In genomic region chr1:1210726-1211540, GRCh38 we compare ENCODE assay signal across 11 cellular contexts. TPM values are rescaled to one million over a fixed set of nuclear protein-coding genes. Genes with fewer than 3 reads are reported as not detected.
DNase-seq lines count a peak whose midpoint lies in the region; TF ChIP-seq lines count a peak whose summit lies in the region.
"Had no signal": no experiment of that assay in that cellular context is flagged by ENCODE, and none has a peak within 500 bp of the region (broad histone marks: within the 10 kb centered on the region; RNA-seq: fewer than 3 reads in every experiment).

No MANE protein-coding gene starts in this region.

- peaks cover 47% of the 10 kb centered on the region for H3K36me3 Mint-ChIP-seq in activated CD4-positive, alpha-beta T cell treated with anti-CD3 and anti-CD28 coated beads, Interleukin-2, amount 10 ng/mL, durations not matched to agents 24 days and 14 days (ENCODE audit: low read depth)
- H3K36me3 Mint-ChIP-seq in activated T-helper 1 cell treated with anti-CD3 and anti-CD28 coated beads, Interleukin-12 subunit alpha, Interleukin-12 subunit beta, Interleukin-2, Interleukin-4 antibody, amounts not matched to agents 30 ng/mL and 10 ng/mL and 1 ng/mL, durations not matched to agents 14 hours and 24 hours and 36 hours (ENCODE audit: low read depth): peaks cover 12% of the 10 kb centered on the region
- H3K36me3 Mint-ChIP-seq in neural progenitor cell: no peaks in the 10 kb centered on the region

- peak overlapping the region; percentile 77 for H3K4me3 Mint-ChIP-seq in activated CD4-positive, alpha-beta T cell treated with anti-CD3 and anti-CD28 coated beads, Interleukin-2, amount 10 ng/mL, durations not matched to agents 24 days and 14 days
- peak overlapping the region; percentile 80 for H3K4me3 Mint-ChIP-seq in activated T-helper 1 cell treated with anti-CD3 and anti-CD28 coated beads, Interleukin-12 subunit alpha, Interleukin-12 subunit beta, Interleukin-2, Interleukin-4 antibody, amounts not matched to agents 30 ng/mL and 10 ng/mL and 1 ng/mL, durations not matched to agents 14 hours and 24 hours and 36 hours
- peak overlapping the region; percentile 46 for H3K4me3 Mint-ChIP-seq in neural progenitor cell
- H3K4me3 Mint-ChIP-seq: neural crest cell had no signal

- no peak overlapping the region for H3K4me3 ChIP-seq in neural progenitor cell
- no peak overlapping the region for H3K4me3 ChIP-seq in vagina

- H3K4me1 ChIP-seq in neural progenitor cell: no peaks in the 10 kb centered on the region
- H3K4me1 ChIP-seq in vagina: peaks cover 48% of the 10 kb centered on the region

- H3K4me2 ChIP-seq in neural progenitor cell: no peak overlapping the region

- H4K20me1 ChIP-seq in neural progenitor cell (ENCODE audit: low read depth): no peaks in the 10 kb centered on the region

- H3K4me1 Mint-ChIP-seq in activated CD4-positive, alpha-beta T cell treated with anti-CD3 and anti-CD28 coated beads, Interleukin-2, amount 10 ng/mL, durations not matched to agents 24 days and 14 days: peaks cover 44% of the 10 kb centered on the region
- peaks cover 42% of the 10 kb centered on the region for H3K4me1 Mint-ChIP-seq in activated T-helper 1 cell treated with anti-CD3 and anti-CD28 coated beads, Interleukin-12 subunit alpha, Interleukin-12 subunit beta, Interleukin-2, Interleukin-4 antibody, amounts not matched to agents 30 ng/mL and 10 ng/mL and 1 ng/mL, durations not matched to agents 14 hours and 24 hours and 36 hours (ENCODE audit: low read depth)
- no peaks in the 10 kb centered on the region for H3K4me1 Mint-ChIP-seq in neural progenitor cell

- no peak for DNase-seq in activated CD4-positive, alpha-beta T cell treated with anti-CD3 and anti-CD28 coated beads, Interleukin-2, amount 10 ng/mL, durations not matched to agents 24 days and 14 days
- DNase-seq in activated CD4-positive, alpha-beta T cell treated with anti-CD3 and anti-CD28 coated beads, Interleukin-2, amount 50 U/mL, for 4 hours: no peak
- no peak for DNase-seq in activated T-helper 1 cell treated with anti-CD3 and anti-CD28 coated beads, Interleukin-12 subunit alpha, Interleukin-12 subunit beta, Interleukin-2, Interleukin-4 antibody, amounts not matched to agents 30 ng/mL and 10 ng/mL and 1 ng/mL, durations not matched to agents 14 hours and 24 hours and 36 hours (ENCODE audit: low spot score)
- DNase-seq in neural progenitor cell (ENCODE audit: low spot score) (no peak), vagina (ENCODE audit: extremely low spot score in 2 of 2) (no peak), cerebellar nuclear complex (lab: John Stamatoyannopoulos, UW) (no peak)
- DNase-seq: cortex of kidney, kidney glomerular epithelial cell had no signal

- H3F3A ChIP-seq in neural progenitor cell (ENCODE audit: low read depth): no peaks in the 10 kb centered on the region

- no peak for TF ChIP-seq CTCF in neural progenitor cell (IDR thresholded peaks at IDR 0.05)
- no peak for TF ChIP-seq CTCF in vagina (IDR thresholded peaks at IDR 0.05)

- no peak for TF ChIP-seq POLR2A in vagina (IDR thresholded peaks at IDR 0.05)

- H3K79me2 ChIP-seq in neural progenitor cell (ENCODE audit: low read depth): no peaks in the 10 kb centered on the region

- H3K9me3 ChIP-seq in neural progenitor cell (ENCODE audit: low read depth) (no peaks in the 10 kb centered on the region), vagina (no peaks in the 10 kb centered on the region)

- H2AFZ ChIP-seq in neural progenitor cell (replicated peaks): no peak overlapping the region

- peak overlapping the region; percentile 70 for H3K27ac Mint-ChIP-seq in activated CD4-positive, alpha-beta T cell treated with anti-CD3 and anti-CD28 coated beads, Interleukin-2, amount 10 ng/mL, durations not matched to agents 24 days and 14 days
- peak overlapping the region; percentile 31 for H3K27ac Mint-ChIP-seq in activated T-helper 1 cell treated with anti-CD3 and anti-CD28 coated beads, Interleukin-12 subunit alpha, Interleukin-12 subunit beta, Interleukin-2, Interleukin-4 antibody, amounts not matched to agents 30 ng/mL and 10 ng/mL and 1 ng/mL, durations not matched to agents 14 hours and 24 hours and 36 hours
- H3K27ac Mint-ChIP-seq in neural progenitor cell: no peak overlapping the region

- H3K27ac ChIP-seq in neural progenitor cell: no peak overlapping the region
- no peak overlapping the region for H3K27ac ChIP-seq in vagina

- no peaks in the 10 kb centered on the region for H3K36me3 ChIP-seq in neural progenitor cell
- H3K36me3 ChIP-seq in vagina: no peaks in the 10 kb centered on the region

- no peaks in the 10 kb centered on the region for H3K9me3 Mint-ChIP-seq in activated CD4-positive, alpha-beta T cell treated with anti-CD3 and anti-CD28 coated beads, Interleukin-2, amount 10 ng/mL, durations not matched to agents 24 days and 14 days
- no peaks in the 10 kb centered on the region for H3K9me3 Mint-ChIP-seq in activated T-helper 1 cell treated with anti-CD3 and anti-CD28 coated beads, Interleukin-12 subunit alpha, Interleukin-12 subunit beta, Interleukin-2, Interleukin-4 antibody, amounts not matched to agents 30 ng/mL and 10 ng/mL and 1 ng/mL, durations not matched to agents 14 hours and 24 hours and 36 hours
- H3K9me3 Mint-ChIP-seq in neural progenitor cell: no peaks in the 10 kb centered on the region
- H3K9me3 Mint-ChIP-seq: neural crest cell had no signal

- no peaks in the 10 kb centered on the region for H3K27me3 Mint-ChIP-seq in activated CD4-positive, alpha-beta T cell treated with anti-CD3 and anti-CD28 coated beads, Interleukin-2, amount 10 ng/mL, durations not matched to agents 24 days and 14 days
- H3K27me3 Mint-ChIP-seq in activated T-helper 1 cell treated with anti-CD3 and anti-CD28 coated beads, Interleukin-12 subunit alpha, Interleukin-12 subunit beta, Interleukin-2, Interleukin-4 antibody, amounts not matched to agents 30 ng/mL and 10 ng/mL and 1 ng/mL, durations not matched to agents 14 hours and 24 hours and 36 hours (ENCODE audit: insufficient read depth): no peaks in the 10 kb centered on the region
- H3K27me3 Mint-ChIP-seq in neural progenitor cell (ENCODE audit: insufficient read depth, low read depth): peaks cover 9% of the 10 kb centered on the region

- no peak overlapping the region for H3K9ac ChIP-seq in neural progenitor cell

- intact Hi-C loops in activated CD4-positive, alpha-beta T cell treated with anti-CD3 and anti-CD28 coated beads, Interleukin-2, amount 10 ng/mL, durations not matched to agents 24 days and 14 days (cut with micrococcal nuclease): loop anchor here (10.0 kb wide), 1 partner anchor 196 kb away; the partner anchor contains the start of gene ISG15
- intact Hi-C loops in activated T-helper 1 cell treated with anti-CD3 and anti-CD28 coated beads, Interleukin-12 subunit alpha, Interleukin-12 subunit beta, Interleukin-2, Interleukin-4 antibody, amounts not matched to agents 30 ng/mL and 10 ng/mL and 1 ng/mL, durations not matched to agents 14 hours and 24 hours and 36 hours (cut with micrococcal nuclease): no loop called here
- intact Hi-C loops in vagina (cut with DNase I): no loop called here

- H3K27me3 ChIP-seq in neural progenitor cell: peaks cover 21% of the 10 kb centered on the region
- H3K27me3 ChIP-seq in vagina: no peaks in the 10 kb centered on the region

RNA-seq across cellular contexts. Expression of gene TNFRSF4, which starts 3.0 kb away (rescaled TPM):
- total RNA-seq in activated CD4-positive, alpha-beta T cell treated with anti-CD3 and anti-CD28 coated beads, Interleukin-2, amount 10 ng/mL, durations not matched to agents 24 days and 14 days: 692 and 702 TPM in 2 replicates
- total RNA-seq in activated T-helper 1 cell treated with anti-CD3 and anti-CD28 coated beads, Interleukin-12 subunit alpha, Interleukin-12 subunit beta, Interleukin-2, Interleukin-4 antibody, amounts not matched to agents 30 ng/mL and 10 ng/mL and 1 ng/mL, durations not matched to agents 14 hours and 24 hours and 36 hours: 788 and 811 TPM in 2 replicates
- total RNA-seq in neural progenitor cell (ENCODE audit: low replicate concordance): 0.09 TPM in 1 of 2 replicates, not detected in the other
- total RNA-seq in vagina: not detected
- total RNA-seq: MCF 10A had no signal

RNA-seq across cellular contexts. Expression of gene TNFRSF18, which starts 4.5 kb away (rescaled TPM):
- 250 and 254 TPM in 2 replicates for total RNA-seq in activated CD4-positive, alpha-beta T cell treated with anti-CD3 and anti-CD28 coated beads, Interleukin-2, amount 10 ng/mL, durations not matched to agents 24 days and 14 days
- total RNA-seq in activated T-helper 1 cell treated with anti-CD3 and anti-CD28 coated beads, Interleukin-12 subunit alpha, Interleukin-12 subunit beta, Interleukin-2, Interleukin-4 antibody, amounts not matched to agents 30 ng/mL and 10 ng/mL and 1 ng/mL, durations not matched to agents 14 hours and 24 hours and 36 hours: 350 and 356 TPM in 2 replicates
- total RNA-seq in neural progenitor cell (ENCODE audit: low replicate concordance) (not detected in 2 replicates), vagina (4.4 TPM)
- total RNA-seq: fibroblast of villous mesenchyme, MCF 10A, neural crest cell had no signal

RNA-seq across cellular contexts. Expression of gene SDF4, which starts 20.9 kb away (rescaled TPM):
- total RNA-seq in activated CD4-positive, alpha-beta T cell treated with anti-CD3 and anti-CD28 coated beads, Interleukin-2, amount 10 ng/mL, durations not matched to agents 24 days and 14 days: 175 and 194 TPM in 2 replicates
- 202 TPM in 2 replicates for total RNA-seq in activated T-helper 1 cell treated with anti-CD3 and anti-CD28 coated beads, Interleukin-12 subunit alpha, Interleukin-12 subunit beta, Interleukin-2, Interleukin-4 antibody, amounts not matched to agents 30 ng/mL and 10 ng/mL and 1 ng/mL, durations not matched to agents 14 hours and 24 hours and 36 hours
- 16.6 and 43.4 TPM in 2 replicates for total RNA-seq in neural progenitor cell (ENCODE audit: low replicate concordance)
- total RNA-seq in vagina: 74.2 TPM

RNA-seq across cellular contexts. Expression of gene B3GALT6, which starts 21.1 kb away (rescaled TPM):
- 42.5 and 43.2 TPM in 2 replicates for total RNA-seq in activated CD4-positive, alpha-beta T cell treated with anti-CD3 and anti-CD28 coated beads, Interleukin-2, amount 10 ng/mL, durations not matched to agents 24 days and 14 days
- 45.9 and 46.3 TPM in 2 replicates for total RNA-seq in activated T-helper 1 cell treated with anti-CD3 and anti-CD28 coated beads, Interleukin-12 subunit alpha, Interleukin-12 subunit beta, Interleukin-2, Interleukin-4 antibody, amounts not matched to agents 30 ng/mL and 10 ng/mL and 1 ng/mL, durations not matched to agents 14 hours and 24 hours and 36 hours
- total RNA-seq in neural progenitor cell (ENCODE audit: low replicate concordance) (15.8 and 32.4 TPM in 2 replicates), vagina (11.0 TPM)

RNA-seq across cellular contexts. Expression of gene C1QTNF12, which starts 35.6 kb away (rescaled TPM):
- total RNA-seq in activated CD4-positive, alpha-beta T cell treated with anti-CD3 and anti-CD28 coated beads, Interleukin-2, amount 10 ng/mL, durations not matched to agents 24 days and 14 days: 1.3 and 2.8 TPM in 2 replicates
- total RNA-seq in activated T-helper 1 cell treated with anti-CD3 and anti-CD28 coated beads, Interleukin-12 subunit alpha, Interleukin-12 subunit beta, Interleukin-2, Interleukin-4 antibody, amounts not matched to agents 30 ng/mL and 10 ng/mL and 1 ng/mL, durations not matched to agents 14 hours and 24 hours and 36 hours: 2.2 and 4.1 TPM in 2 replicates
- total RNA-seq in neural progenitor cell (ENCODE audit: low replicate concordance) (0.28 and 2.1 TPM in 2 replicates), vagina (not detected)

Comparison
In these comparisons a context has a peak if more than half of its experiments do, and no peak if none do; other contexts are left out.
1. RNA of gene TNFRSF4, which starts 3.0 kb away (total RNA-seq): 788 to 811 TPM in activated T-helper 1 cell treated with anti-CD3 and anti-CD28 coated beads, Interleukin-12 subunit alpha, Interleukin-12 subunit beta, Interleukin-2, Interleukin-4 antibody, amounts not matched to agents 30 ng/mL and 10 ng/mL and 1 ng/mL, durations not matched to agents 14 hours and 24 hours and 36 hours and 692 to 702 TPM in activated CD4-positive, alpha-beta T cell treated with anti-CD3 and anti-CD28 coated beads, Interleukin-2, amount 10 ng/mL, durations not matched to agents 24 days and 14 days; 0.09 TPM in neural progenitor cell and not detected in vagina (single experiment); every median in the first group is over 100 times any median in the second.
2. RNA of gene TNFRSF18, which starts 4.5 kb away (total RNA-seq): 350 to 356 TPM in activated T-helper 1 cell treated with anti-CD3 and anti-CD28 coated beads, Interleukin-12 subunit alpha, Interleukin-12 subunit beta, Interleukin-2, Interleukin-4 antibody, amounts not matched to agents 30 ng/mL and 10 ng/mL and 1 ng/mL, durations not matched to agents 14 hours and 24 hours and 36 hours and 250 to 254 TPM in activated CD4-positive, alpha-beta T cell treated with anti-CD3 and anti-CD28 coated beads, Interleukin-2, amount 10 ng/mL, durations not matched to agents 24 days and 14 days; 4.4 TPM in vagina (single experiment) and not detected in neural progenitor cell; every median in the first group is over 10 times any median in the second.
3. Peak in every context shown above with its lines, with median percentiles within 50 percentile points of each other: H3K4me3 Mint-ChIP-seq.